2 cellular contexts compared by ENCODE assay signal in genomic region chr7:77664715-77665114, GRCh38.
A peak's percentile ranks its signal among the peaks of the same experiment; 100 is the strongest.
TF ChIP-seq lines count a peak whose summit lies in the region.

No MANE protein-coding gene starts in this region.

TF ChIP-seq in liver, 16 proteins besides CTCF, POLR2A, EP300 and RAD21:
- TF ChIP-seq FOXA2 (IDR thresholded peaks at IDR 0.05) (peak; percentile 6), ATF3 (IDR thresholded peaks at IDR 0.05) (no peak)
TF ChIP-seq in liver: peak in this region for 1.

TF ChIP-seq in HepG2, 621 proteins besides CTCF, POLR2A, EP300 and RAD21:
- TF ChIP-seq ZNF558 (CRISPR knock-in tag; IDR thresholded peaks at IDR 0.05; ENCODE audit: borderline replicate concordance) (no peak), FOXP1 (IDR thresholded peaks at IDR 0.05) (no peak), FOXP1 (CRISPR knock-in tag; IDR thresholded peaks at IDR 0.05) (no peak), ZFAT (CRISPR knock-in tag; conservative IDR thresholded peaks at IDR 0.05) (no peak)
TF ChIP-seq in HepG2: peak in this region for 0.
